In the genomic region with DNA sequence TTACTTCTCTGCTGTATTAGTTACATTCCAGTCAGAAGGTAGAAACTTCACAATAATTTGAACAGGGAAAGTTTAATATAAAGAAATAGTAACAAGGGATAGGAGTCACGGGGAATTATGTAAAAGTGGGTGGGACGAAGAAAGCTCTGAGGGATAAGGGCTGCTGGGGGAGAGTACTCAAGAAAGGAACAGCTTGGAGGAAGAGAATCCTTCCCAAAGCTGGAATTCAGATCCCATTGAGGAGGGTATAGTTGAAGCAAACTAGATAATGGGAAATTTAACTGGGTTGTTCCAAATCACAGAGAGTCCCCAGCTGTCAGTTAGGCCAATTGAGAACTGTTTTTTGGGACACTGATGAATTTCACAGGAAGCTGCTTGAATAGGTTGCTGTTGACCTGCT, we compare ENCODE assay signal across 16 cellular contexts. TPM values are rescaled to one million over a fixed set of nuclear protein-coding genes. Genes with fewer than 3 reads are reported as not detected.
A peak's percentile ranks its signal among the peaks of the same experiment; 100 is the strongest.
DNase-seq lines count a peak whose midpoint lies in the region; ATAC-seq, FAIRE-seq and TF ChIP-seq lines count a peak whose summit lies in the region.
"Had no signal": no experiment of that assay in that cellular context is flagged by ENCODE, and none has a peak within 500 bp of the region (broad histone marks: within the 10 kb centered on the region; RNA-seq: fewer than 3 reads in every experiment).

No MANE protein-coding gene starts in this region.

- H3K9me3 ChIP-seq in SK-N-SH: no peaks in the 10 kb centered on the region
- H3K9me3 ChIP-seq in IMR-90 (ENCODE audit: control insufficient read depth, insufficient read depth, low read length): no peaks in the 10 kb centered on the region
- peaks cover 11% of the 10 kb centered on the region; the same call in 2 of the 3 replicates for H3K9me3 ChIP-seq in GM12878 (replicated peaks; ENCODE audit: control insufficient read depth, insufficient read depth, low read length)
- H3K9me3 ChIP-seq in smooth muscle cell (replicated peaks; ENCODE audit: low read depth): no peaks in the 10 kb centered on the region
- H3K9me3 ChIP-seq: SJCRH30 had no signal

- H3K9me1 ChIP-seq in IMR-90 (ENCODE audit: insufficient read depth, low read length): no peaks in the 10 kb centered on the region

- no peak overlapping the region for H2AK9ac ChIP-seq in IMR-90 (replicated peaks; ENCODE audit: low read depth, low read length, poor library complexity)

- FAIRE-seq in GM12878 (lab: Jason Lieb, UNC): no peak

- CTCF ChIA-PET in SK-N-SH (lab: Yijun Ruan, JAX) (interaction anchor here (0.8 to 2.5 kb wide), 3 partner anchors 17 to 328 kb away, joined by 3 to 9 read pairs (median 5); no protein-coding TSS in a partner anchor), IMR-90 (lab: Yijun Ruan, JAX) (no interaction called here), GM12878 (lab: Yijun Ruan, JAX) (interaction anchor here (0.8 to 2.7 kb wide), 9 partner anchors 11 to 71 kb away, joined by 3 to 12 read pairs (median 5); no protein-coding TSS in a partner anchor)

- H3K4me1 ChIP-seq in SK-N-SH (ENCODE audit: control insufficient read depth in 1 of 2, insufficient read depth in 2 of 2, low read depth in 1 of 2, low read length in 1 of 2) (peaks cover 0 to 11% of the 10 kb centered on the region in 2 experiments; a peak in 1 of 4 replicates), IMR-90 (ENCODE audit: control insufficient read depth, insufficient read depth, low read length) (peaks cover 6% of the 10 kb centered on the region), GM12878 (ENCODE audit: control insufficient read depth, insufficient read depth, low read length) (peaks cover 17% of the 10 kb centered on the region), smooth muscle cell (ENCODE audit: low read depth) (peaks cover 11% of the 10 kb centered on the region)
- H3K4me1 ChIP-seq: SJCRH30 had no signal

- H2AFZ ChIP-seq in SK-N-SH (ENCODE audit: low read depth): 0 out of 2 replicates have a peak overlapping the region, but pooled peaks have one; percentile 4
- no peak overlapping the region for H2AFZ ChIP-seq in IMR-90 (replicated peaks; ENCODE audit: low read length, poor library complexity)
- peak overlapping the region; percentile 94 for H2AFZ ChIP-seq in GM12878 (ENCODE audit: control insufficient read depth, low read depth, low read length)
- peak overlapping the region; percentile 36 for H2AFZ ChIP-seq in smooth muscle cell (ENCODE audit: low read depth)

- no peak overlapping the region for H4K91ac ChIP-seq in IMR-90 (ENCODE audit: insufficient read depth, low read depth, low read length)

- H3K4ac ChIP-seq in IMR-90 (ENCODE audit: low read depth, low read length): peak overlapping the region; percentile 25; the same call in 1 of the 2 replicates

- no peak for ATAC-seq in SK-N-SH treated with all-trans-retinoic acid at 6 μM for 48 hours
- ATAC-seq in IMR-90 (ENCODE audit: low read depth): no peak
- no peak for ATAC-seq in GM12878
- ATAC-seq in HG03520 (IDR thresholded peaks at IDR 0.05; ENCODE audit: unreplicated experiment): no peak

- H2BK15ac ChIP-seq in IMR-90 (ENCODE audit: low read depth, low read length): no peak overlapping the region

- intact Hi-C loops in IMR-90 (cut with micrococcal nuclease) (loop anchor here (5.0 kb wide), 1 partner anchor 38 kb away; no protein-coding TSS in a partner anchor), GM12878 (cut with micrococcal nuclease; ENCODE audit: unreplicated experiment) (loop anchor here (2.0 kb wide), 1 partner anchor 50 kb away; no protein-coding TSS in a partner anchor)

- H4K8ac ChIP-seq in IMR-90 (ENCODE audit: low read depth in 2 of 2, low read length in 2 of 2): peak overlapping the region in 1 of 2 experiments; percentile 7; a peak in 1 of 4 replicates

- peak overlapping the region; percentile 78 for H2BK20ac ChIP-seq in IMR-90 (ENCODE audit: low read depth, low read length)

- H3K4me2 ChIP-seq in SK-N-SH (no peak overlapping the region), IMR-90 (ENCODE audit: low read depth, low read length) (no peak overlapping the region), GM12878 (ENCODE audit: control insufficient read depth, insufficient read depth) (peak overlapping the region; percentile 90), smooth muscle cell (no peak overlapping the region)

- POLR2A ChIA-PET in SK-N-SH (lab: Yijun Ruan, JAX) (no interaction called here), IMR-90 (lab: Charles Lee; ENCODE audit: unreplicated experiment) (no interaction called here), GM12878 (lab: Charles Lee) (interaction anchor here (0.9 to 2.6 kb wide), 6 partner anchors 13 to 67 kb away, joined by 3 to 13 read pairs (median 3); no protein-coding TSS in a partner anchor)

- RAD21 ChIA-PET in GM12878 (lab: Charles Lee; ENCODE audit: unreplicated experiment): interaction anchor here (0.8 to 3.3 kb wide), 15 partner anchors 11 to 157 kb away, joined by 3 to 35 read pairs (median 5); a partner anchor contains a TSS

- BruUV-seq in IMR-90 (replicated peaks; lab: Mats Ljungman, UMichigan) (no TSS peak), GM12878 (replicated peaks; lab: Mats Ljungman, UMichigan) (no TSS peak)

- SMC1A ChIA-PET in GM12878 (lab: Charles Lee; ENCODE audit: uncharacterized antibody, unreplicated experiment): interaction anchor here (0.5 to 3.3 kb wide), 20 partner anchors 9 to 710 kb away, joined by 3 to 44 read pairs (median 6); no protein-coding TSS in a partner anchor

- peak overlapping the region; percentile 45 for H2BK120ac ChIP-seq in IMR-90 (ENCODE audit: low read depth, low read length)

- TF ChIP-seq POLR2A in IMR-90 (IDR thresholded peaks at IDR 0.05; ENCODE audit: low read depth, low read length): no peak
- TF ChIP-seq POLR2A in GM12878 (IDR thresholded peaks at IDR 0.05; ENCODE audit: low read depth, low read length): no peak

- peak overlapping the region in 1 of 2 experiments; percentile 4; a peak in 1 of 4 replicates for H3K27ac ChIP-seq in SK-N-SH (ENCODE audit: low read depth in 2 of 2, low read length in 1 of 2)
- H3K27ac ChIP-seq in IMR-90 (ENCODE audit: insufficient read depth, low read length): no peak overlapping the region
- peak overlapping the region; percentile 73 for H3K27ac ChIP-seq in GM12878 (ENCODE audit: control insufficient read depth, insufficient read depth)
- no peak overlapping the region for H3K27ac ChIP-seq in smooth muscle cell (ENCODE audit: low read depth)
- H3K27ac ChIP-seq: SJCRH30 had no signal

- in situ Hi-C loops in IMR-90 (cut with MboI; ENCODE audit: low sequenced_read_pairs) (no loop called here), GM12878 (cut with MboI) (no loop called here)

- dilution Hi-C loops in IMR-90 (cut with HindIII; ENCODE audit: low sequenced_read_pairs, unreplicated experiment): no loop called here

- H4K20me1 ChIP-seq in SK-N-SH (ENCODE audit: insufficient read depth): no peaks in the 10 kb centered on the region
- H4K20me1 ChIP-seq in IMR-90 (ENCODE audit: insufficient read depth, low read length): no peaks in the 10 kb centered on the region
- H4K20me1 ChIP-seq in GM12878 (ENCODE audit: control insufficient read depth, insufficient read depth): no peaks in the 10 kb centered on the region
- no peaks in the 10 kb centered on the region for H4K20me1 ChIP-seq in smooth muscle cell (ENCODE audit: low read depth)

- 0 out of 2 replicates have a peak overlapping the region, but pooled peaks have one; percentile 4 for H2AK5ac ChIP-seq in IMR-90 (ENCODE audit: low read depth, low read length)

- TF ChIP-seq RAD21 in SK-N-SH (IDR thresholded peaks at IDR 0.05; ENCODE audit: low read length) (no peak), IMR-90 (IDR thresholded peaks at IDR 0.05; ENCODE audit: low read length) (no peak), GM12878 (IDR thresholded peaks at IDR 0.05; ENCODE audit: insufficient read depth, low read depth, low read length) (no peak)

- no peak for TF ChIP-seq CTCF in SK-N-SH (IDR thresholded peaks at IDR 0.05)
- no peak for TF ChIP-seq CTCF in IMR-90 (conservative IDR thresholded peaks at IDR 0.05; ENCODE audit: low read depth, low read length)
- TF ChIP-seq CTCF in GM12878 (IDR thresholded peaks at IDR 0.05 in 2 of 3, conservative IDR thresholded peaks at IDR 0.05 in 1 of 3; ENCODE audit: control insufficient read depth in 2 of 3, extremely low read depth in 1 of 3, insufficient read depth in 1 of 3, low read depth in 3 of 3, low read length in 3 of 3): no peak
- no peak for TF ChIP-seq CTCF in smooth muscle cell (IDR thresholded peaks at IDR 0.05; ENCODE audit: borderline replicate concordance, insufficient read depth, poor library complexity, severe bottlenecking)

- H3K9ac ChIP-seq in SK-N-SH: no peak overlapping the region
- no peak overlapping the region for H3K9ac ChIP-seq in IMR-90 (ENCODE audit: low read depth, low read length)
- no peak overlapping the region; the same call in 1 of the 2 replicates for H3K9ac ChIP-seq in GM12878 (ENCODE audit: control insufficient read depth, insufficient read depth, low read length)
- no peak overlapping the region for H3K9ac ChIP-seq in smooth muscle cell (ENCODE audit: low read depth)

- H3K4me3 ChIP-seq in SK-N-SH (ENCODE audit: low read depth in 2 of 2, low read length in 1 of 2): no peak overlapping the region
- H3K4me3 ChIP-seq in IMR-90 (ENCODE audit: insufficient read depth, low read depth, low read length): no peak overlapping the region
- no peak overlapping the region for H3K4me3 ChIP-seq in GM12878
- H3K4me3 ChIP-seq in smooth muscle cell: no peak overlapping the region
- H3K4me3 ChIP-seq: SJCRH30 had no signal

- H3F3A ChIP-seq in SK-N-SH (replicated peaks; ENCODE audit: insufficient read depth) (no peaks in the 10 kb centered on the region), smooth muscle cell (ENCODE audit: low read depth) (no peaks in the 10 kb centered on the region)

- TF ChIP-seq EP300 in SK-N-SH (IDR thresholded peaks at IDR 0.05; ENCODE audit: borderline replicate concordance in 1 of 2, low read depth in 1 of 2, low read length in 1 of 2) (no peak), GM12878 (IDR thresholded peaks at IDR 0.05; ENCODE audit: borderline replicate concordance in 1 of 2, control insufficient read depth in 1 of 2, low read depth in 2 of 2, low read length in 2 of 2) (no peak)

- H3K18ac ChIP-seq in IMR-90 (ENCODE audit: low read depth, low read length): no peak overlapping the region

- H3K79me2 ChIP-seq in SK-N-SH (ENCODE audit: insufficient read depth): no peaks in the 10 kb centered on the region
- no peaks in the 10 kb centered on the region for H3K79me2 ChIP-seq in GM12878 (ENCODE audit: control insufficient read depth, insufficient read depth, low read length)
- H3K79me2 ChIP-seq in smooth muscle cell (ENCODE audit: low read depth): no peaks in the 10 kb centered on the region

- no peak overlapping the region for H4K5ac ChIP-seq in IMR-90 (ENCODE audit: low read depth, low read length)

- no peaks in the 10 kb centered on the region for H3K27me3 ChIP-seq in SK-N-SH (ENCODE audit: insufficient read depth)
- H3K27me3 ChIP-seq in IMR-90 (ENCODE audit: control insufficient read depth, insufficient read depth, low read length): no peaks in the 10 kb centered on the region
- H3K27me3 ChIP-seq in GM12878 (replicated peaks in 1 of 2; ENCODE audit: control insufficient read depth in 2 of 2, insufficient read depth in 2 of 2, low read length in 1 of 2): no peaks in the 10 kb centered on the region
- H3K27me3 ChIP-seq in smooth muscle cell (ENCODE audit: low read depth): no peaks in the 10 kb centered on the region
- H3K27me3 ChIP-seq: SJCRH30 had no signal

- H3K36me3 ChIP-seq in SK-N-SH (replicated peaks in 1 of 2; ENCODE audit: control insufficient read depth in 1 of 2, insufficient read depth in 2 of 2, low read length in 1 of 2): no peaks in the 10 kb centered on the region
- H3K36me3 ChIP-seq in IMR-90 (ENCODE audit: control insufficient read depth, insufficient read depth, low read length): no peaks in the 10 kb centered on the region
- H3K36me3 ChIP-seq in GM12878 (ENCODE audit: control insufficient read depth in 2 of 2, insufficient read depth in 2 of 2, low read length in 1 of 2): no peaks in the 10 kb centered on the region
- no peaks in the 10 kb centered on the region for H3K36me3 ChIP-seq in smooth muscle cell (ENCODE audit: low read depth)
- H3K36me3 ChIP-seq: SJCRH30 had no signal

- H3K9me2 ChIP-seq in SK-N-SH: no peaks in the 10 kb centered on the region

- no peak overlapping the region for H2BK5ac ChIP-seq in IMR-90 (ENCODE audit: low read depth, low read length, poor library complexity, severe bottlenecking)

- no peak overlapping the region for H3K14ac ChIP-seq in IMR-90 (replicated peaks; ENCODE audit: low read depth, low read length)

- no peak overlapping the region for H3K56ac ChIP-seq in IMR-90 (ENCODE audit: extremely low read depth, insufficient read depth, low read length)

- DNase-seq in SK-N-SH (no peak), IMR-90 (no peak), GM12878 (ENCODE audit: low read depth, low spot score) (no peak), smooth muscle cell (lab: John Stamatoyannopoulos, UW; ENCODE audit: unreplicated experiment) (no peak), hippocampal formation (lab: John Stamatoyannopoulos, UW) (no peak), germinal center (ENCODE audit: low spot score) (no peak)
- DNase-seq: 8988T; Calu3; CD4-positive, alpha-beta memory T cell; NCI-H2171 treated with DMSO at 0.1 percent for 48 hours; SJCRH30; SW 1271 had no signal

- no peaks in the 10 kb centered on the region for H3K79me1 ChIP-seq in IMR-90 (ENCODE audit: low read depth in 1 of 2, low read length in 2 of 2)

- H3K23ac ChIP-seq in IMR-90 (ENCODE audit: low read depth, low read length): no peak overlapping the region

- 73% methylated on average over 2 of the region's 2 CpGs for WGBS in SK-N-SH (ENCODE audit: low lambda C conversion rate)
- WGBS in IMR-90 (ENCODE audit: extremely low coverage in 2 of 2, insufficient read length in 1 of 2), 2 experiments: no CpG with 5 or more reads among the region's 2 CpGs
- 88% methylated on average over 2 of the region's 2 CpGs for WGBS in GM12878 (ENCODE audit: insufficient coverage, insufficient replicate concordance, low lambda C conversion rate, missing lambda C conversion rate)
- WGBS in smooth muscle cell (ENCODE audit: low lambda C conversion rate): 95% methylated on average over 2 of the region's 2 CpGs

RNA-seq across cellular contexts. Expression of a gene that starts 53.2 kb away (rescaled TPM):
- polyA plus RNA-seq in SK-N-SH (2012; rRNA removed) (not detected in 2 replicates), IMR-90 (2012; rRNA removed) (not detected in 2 replicates), GM12878 (2011; rRNA removed) (61.1 and 99.6 TPM in 2 replicates), GM12878 (2014; fragmentation: Illumina TruSeq; extraction: Trizol) (14.4 and 16.0 TPM in 2 replicates), GM12878 (2014; fragmentation: Nextera tagmentation; extraction: Ambion mirVana) (10 to 100 TPM in 1 of 2 experiments, 1 to 10 TPM in 1; 6.0 to 10.9 TPM), GM12878 (2014; rRNA removed) (6.5 and 8.0 TPM in 2 replicates), GM12878 (2016; fragmentation: Nextera tagmentation; extraction: Ambion mirVana) (10 to 100 TPM in 1 of 2 experiments, 1 to 10 TPM in 1; 9.0 to 11.0 TPM), smooth muscle cell (0.33 TPM in 1 of 2 replicates, not detected in the other)
- not detected in 2 replicates for polyA plus RNA-seq in SK-N-SH (2012; cell fraction: cytosol; rRNA removed)
- polyA plus RNA-seq in SK-N-SH (2012; cell fraction: nucleus; rRNA removed): not detected in 2 replicates
- total RNA-seq in IMR-90 (2012; rRNA removed) (under 0.01 TPM in 2 replicates), GM12878 (2014; rRNA removed) (23.7 and 31.0 TPM in 2 replicates), GM12878 (2014; rRNA removed; fragmentation: Illumina TruSeq; extraction: Trizol) (47.7 and 47.8 TPM in 2 replicates), GM12878 (2021) (26.6 and 27.6 TPM in 2 replicates), smooth muscle cell (1.3 and 2.9 TPM in 2 replicates)
- not detected in 2 replicates for polyA plus RNA-seq in IMR-90 (2012; cell fraction: cytosol; rRNA removed)
- 0.01 TPM in 1 of 2 replicates, not detected in the other for polyA plus RNA-seq in IMR-90 (2012; cell fraction: nucleus; rRNA removed; ENCODE audit: low replicate concordance)
- 593 and 645 TPM in 2 replicates for total RNA-seq in GM12878 (2013; cell fraction: nucleolus; rRNA removed)
- 2.0 TPM for polyA plus RNA-seq in GM12878 (2011; ENCODE audit: low read depth)
- polyA plus RNA-seq in GM12878 (2011; cell fraction: cytosol; rRNA removed): 20.5 and 20.6 TPM in 2 replicates
- polyA plus RNA-seq in GM12878 (2011; cell fraction: nucleus; rRNA removed): 47.9 and 49.9 TPM in 2 replicates
- polyA plus RNA-seq in GM12878 (2012): 2.8 and 4.0 TPM in 2 replicates
- 172 and 187 TPM in 2 replicates for polyA minus RNA-seq in GM12878 (2011; rRNA and poly(A)+ RNA removed)
- polyA minus RNA-seq in GM12878 (2011; cell fraction: cytosol; rRNA and poly(A)+ RNA removed): 79.0 and 99.2 TPM in 2 replicates
- polyA minus RNA-seq in GM12878 (2011; cell fraction: nucleus; rRNA and poly(A)+ RNA removed): 139 and 207 TPM in 2 replicates
- total RNA-seq: HFFc6 had no signal
- polyA plus RNA-seq: BJ had no signal
